Comparison of ENCODE assay signal across 10 cellular contexts in genomic region chr11:61149624-61150615, GRCh38. TPM values are rescaled to one million over a fixed set of nuclear protein-coding genes. Genes with fewer than 3 reads are reported as not detected.
DNase-seq lines count a peak whose midpoint lies in the region; ATAC-seq and TF ChIP-seq lines count a peak whose summit lies in the region.
"Had no signal": no experiment of that assay in that cellular context is flagged by ENCODE, and none has a peak within 500 bp of the region (broad histone marks: within the 10 kb centered on the region; RNA-seq: fewer than 3 reads in every experiment).

No MANE protein-coding gene starts in this region.

- WGBS in trophoblast cell (ENCODE audit: extremely low coverage, insufficient coverage, insufficient read length), result no CpG with 5 or more reads among the region's 13 CpGs

- no peak overlapping the region for H2BK12ac ChIP-seq in trophoblast cell (ENCODE audit: low read length)

- no peaks in the 10 kb centered on the region for H3K27me3 Mint-ChIP-seq in natural killer cell treated with Interleukin-12 subunit alpha and Interleukin-12 subunit beta and Interleukin-15 and Interleukin-18, amount 100 ng/mL, for 72 hours
- no peaks in the 10 kb centered on the region for H3K27me3 Mint-ChIP-seq in activated T-cell treated with anti-CD3 and anti-CD28 coated beads, Interleukin-2, amount 50 U/mL, for 4 hours (ENCODE audit: low read depth)
- H3K27me3 Mint-ChIP-seq in T-helper 17 cell, result no peaks in the 10 kb centered on the region

- H4K8ac ChIP-seq in trophoblast cell (ENCODE audit: low read depth, low read length), result peak overlapping the region; percentile 33

- H3K27me3 ChIP-seq in trophoblast cell (ENCODE audit: insufficient read depth, low read length), result no peaks in the 10 kb centered on the region

- H2BK5ac ChIP-seq in trophoblast cell (ENCODE audit: low read depth, low read length, poor library complexity), result peak overlapping the region; percentile 65

- ATAC-seq in natural killer cell treated with Interleukin-12 subunit alpha and Interleukin-12 subunit beta and Interleukin-15 and Interleukin-18, amount 100 ng/mL, for 72 hours, result no peak
- no peak for ATAC-seq in activated T-cell treated with anti-CD3 and anti-CD28 coated beads, Interleukin-2, amount 50 U/mL, for 4 hours
- no peak for ATAC-seq in T-helper 17 cell

- H3K4me1 Mint-ChIP-seq in natural killer cell treated with Interleukin-12 subunit alpha and Interleukin-12 subunit beta and Interleukin-15 and Interleukin-18, amount 100 ng/mL, for 72 hours (ENCODE audit: low read depth in 2 of 2), result peaks cover 3 to 6% of the 10 kb centered on the region in 2 donors
- peaks cover 4% of the 10 kb centered on the region for H3K4me1 Mint-ChIP-seq in activated T-cell treated with anti-CD3 and anti-CD28 coated beads, Interleukin-2, amount 50 U/mL, for 4 hours (ENCODE audit: low read depth)
- H3K4me1 Mint-ChIP-seq in T-helper 17 cell, result peaks cover 23% of the 10 kb centered on the region

- H3K9me3 ChIP-seq in trophoblast cell (ENCODE audit: insufficient read depth, low read depth, low read length), result no peaks in the 10 kb centered on the region
- peaks cover 3% of the 10 kb centered on the region for H3K9me3 ChIP-seq in T-helper 17 cell (ENCODE audit: control insufficient read depth, low read length, poor library complexity, severe bottlenecking)

- H3K27ac Mint-ChIP-seq in natural killer cell treated with Interleukin-12 subunit alpha and Interleukin-12 subunit beta and Interleukin-15 and Interleukin-18, amount 100 ng/mL, for 72 hours, result no peak overlapping the region
- no peak overlapping the region for H3K27ac Mint-ChIP-seq in T-helper 17 cell

- CTCF ChIA-PET in RWPE1 (lab: Yijun Ruan, JAX), result interaction anchor here (1.7 kb wide), 1 partner anchor 21 kb away, joined by 5 read pairs; no protein-coding TSS in a partner anchor

- H3K27ac ChIP-seq in RWPE1 (peak overlapping the region; percentile 47), trophoblast cell (ENCODE audit: low read depth, low read length) (peak overlapping the region; percentile 38)

- H3K18ac ChIP-seq in trophoblast cell (ENCODE audit: low read length), result peak overlapping the region; percentile 2

- H3K14ac ChIP-seq in trophoblast cell (ENCODE audit: low read length), result no peak overlapping the region

- H4K91ac ChIP-seq in trophoblast cell (ENCODE audit: low read depth, low read length), result peak overlapping the region; percentile 82

- no peak overlapping the region for H2AK5ac ChIP-seq in trophoblast cell (ENCODE audit: low read length)

- H3K36me3 Mint-ChIP-seq in natural killer cell treated with Interleukin-12 subunit alpha and Interleukin-12 subunit beta and Interleukin-15 and Interleukin-18, amount 100 ng/mL, for 72 hours, result peaks cover 11% of the 10 kb centered on the region
- peaks cover 17% of the 10 kb centered on the region for H3K36me3 Mint-ChIP-seq in activated T-cell treated with anti-CD3 and anti-CD28 coated beads, Interleukin-2, amount 50 U/mL, for 4 hours (ENCODE audit: insufficient read depth)
- peaks cover 8% of the 10 kb centered on the region for H3K36me3 Mint-ChIP-seq in T-helper 17 cell (ENCODE audit: low read depth)

- H3K79me2 ChIP-seq in trophoblast cell (ENCODE audit: control insufficient read depth, insufficient read depth, low read length, poor library complexity), result peaks cover 30% of the 10 kb centered on the region

- TF ChIP-seq CTCF in RWPE1 (conservative IDR thresholded peaks at IDR 0.05; ENCODE audit: low read depth) (no peak), fibroblast of the aortic adventitia (IDR thresholded peaks at IDR 0.05; ENCODE audit: insufficient read depth, low read length) (no peak)

- no peak overlapping the region for H3K4me3 ChIP-seq in fibroblast of the aortic adventitia (ENCODE audit: low read depth, low read length)
- H3K4me3 ChIP-seq in trophoblast cell (ENCODE audit: low read depth, low read length), result no peak overlapping the region

- peak; percentile 19 for DNase-seq in GF-D8 (lab: John Stamatoyannopoulos, UW)
- peak; percentile 45 for DNase-seq in RWPE1 (ENCODE audit: low spot score)
- DNase-seq in fibroblast of the aortic adventitia (ENCODE audit: low read depth), result peak; percentile 16
- DNase-seq in trophoblast cell, result peak; percentile 17 to 24
- no peak for DNase-seq in MV-4-11 (lab: John Stamatoyannopoulos, UW)
- DNase-seq in natural killer cell treated with Interleukin-12 subunit alpha and Interleukin-12 subunit beta and Interleukin-15 and Interleukin-18, amount 100 ng/mL, for 72 hours (ENCODE audit: low spot score), result no peak
- DNase-seq in activated T-cell treated with anti-CD3 and anti-CD28 coated beads, Interleukin-2, amount 50 U/mL, for 4 hours, result no peak
- no peak for DNase-seq in T-helper 17 cell
- DNase-seq: DMS 273 treated with DMSO at 0.1 percent for 48 hours, SHP77 treated with DMSO at 0.1 percent for 48 hours had no signal

- peak overlapping the region; percentile 57 for H2BK120ac ChIP-seq in trophoblast cell (ENCODE audit: insufficient read depth, low read length, poor library complexity)

- H2AFZ ChIP-seq in trophoblast cell (ENCODE audit: insufficient read depth, low read length, poor library complexity), result no peak overlapping the region

- peak overlapping the region; percentile 40 for H3K4me2 ChIP-seq in trophoblast cell (ENCODE audit: low read length)

- H3K9me3 Mint-ChIP-seq in natural killer cell treated with Interleukin-12 subunit alpha and Interleukin-12 subunit beta and Interleukin-15 and Interleukin-18, amount 100 ng/mL, for 72 hours, result peaks cover 5% of the 10 kb centered on the region
- H3K9me3 Mint-ChIP-seq in activated T-cell treated with anti-CD3 and anti-CD28 coated beads, Interleukin-2, amount 50 U/mL, for 4 hours, result peaks cover 11% of the 10 kb centered on the region

- H3K36me3 ChIP-seq in trophoblast cell (ENCODE audit: control insufficient read depth in 1 of 2, insufficient read depth in 2 of 2, low read length in 2 of 2), result peaks cover 2 to 7% of the 10 kb centered on the region in 2 experiments

- peaks cover 14% of the 10 kb centered on the region for H3K79me1 ChIP-seq in trophoblast cell (ENCODE audit: low read length)

- H3K4me3 Mint-ChIP-seq in natural killer cell treated with Interleukin-12 subunit alpha and Interleukin-12 subunit beta and Interleukin-15 and Interleukin-18, amount 100 ng/mL, for 72 hours, result no peak overlapping the region
- H3K4me3 Mint-ChIP-seq in activated T-cell treated with anti-CD3 and anti-CD28 coated beads, Interleukin-2, amount 50 U/mL, for 4 hours, result no peak overlapping the region
- H3K4me3 Mint-ChIP-seq in T-helper 17 cell, result no peak overlapping the region

- H4K12ac ChIP-seq in trophoblast cell (ENCODE audit: low read depth, low read length), result no peak overlapping the region

- no peak overlapping the region for H3K23ac ChIP-seq in trophoblast cell (ENCODE audit: low read length)

- H3K4me1 ChIP-seq in trophoblast cell (ENCODE audit: control insufficient read depth in 1 of 2, insufficient read depth in 2 of 2, low read length in 2 of 2), result peaks cover 41 to 45% of the 10 kb centered on the region in 2 experiments

- no peak overlapping the region for H3K4ac ChIP-seq in trophoblast cell (ENCODE audit: low read depth, low read length)

- POLR2A ChIA-PET in RWPE1 (lab: Yijun Ruan, JAX; ENCODE audit: low non-redundant PET), result no interaction called here

- no peak overlapping the region for H3K9ac ChIP-seq in trophoblast cell (ENCODE audit: low read length)

RNA-seq across cellular contexts. Expression of gene VPS37C, which starts 11.3 kb away (rescaled TPM):
- total RNA-seq in fibroblast of the aortic adventitia (ENCODE audit: low replicate concordance) (9.2 and 13.5 TPM in 2 replicates), T-helper 17 cell (1 to 10 TPM; 3.5 to 5.6 TPM)
- polyA plus RNA-seq in trophoblast cell (2013), result 26.9 and 27.6 TPM in 2 replicates
- 10 to 100 TPM in 1 of 2 donors, 1 to 10 TPM in 1; 9.7 to 13.3 TPM for total RNA-seq in natural killer cell treated with Interleukin-12 subunit alpha and Interleukin-12 subunit beta and Interleukin-15 and Interleukin-18, amount 100 ng/mL, for 72 hours
- total RNA-seq in activated T-cell treated with anti-CD3 and anti-CD28 coated beads, Interleukin-2, amount 50 U/mL, for 4 hours, result 10 to 100 TPM; 16.1 to 18.4 (median 17.0) TPM

RNA-seq across cellular contexts. Expression of gene CD5, which starts 47.6 kb away (rescaled TPM):
- total RNA-seq in fibroblast of the aortic adventitia (ENCODE audit: low replicate concordance) (not detected in 2 replicates), T-helper 17 cell (100 to 1,000 TPM; 310 to 362 TPM)
- polyA plus RNA-seq in trophoblast cell (2013), result 0.01 TPM in 1 of 2 replicates, not detected in the other
- total RNA-seq in natural killer cell treated with Interleukin-12 subunit alpha and Interleukin-12 subunit beta and Interleukin-15 and Interleukin-18, amount 100 ng/mL, for 72 hours, result 10 to 100 TPM in 1 of 2 donors, 1 to 10 TPM in 1; 2.7 to 16.5 TPM
- 100 to 1,000 TPM; 318 to 420 (median 359) TPM for total RNA-seq in activated T-cell treated with anti-CD3 and anti-CD28 coated beads, Interleukin-2, amount 50 U/mL, for 4 hours

RNA-seq across cellular contexts. Expression of gene PGA3, which starts 53.4 kb away (rescaled TPM):
- 0.18 TPM in 1 of 2 replicates, not detected in the other for total RNA-seq in fibroblast of the aortic adventitia (ENCODE audit: low replicate concordance)
- polyA plus RNA-seq in trophoblast cell (2013), result not detected in 2 replicates
- not detected for total RNA-seq in natural killer cell treated with Interleukin-12 subunit alpha and Interleukin-12 subunit beta and Interleukin-15 and Interleukin-18, amount 100 ng/mL, for 72 hours
- total RNA-seq in activated T-cell treated with anti-CD3 and anti-CD28 coated beads, Interleukin-2, amount 50 U/mL, for 4 hours, result not detected
- not detected for total RNA-seq in T-helper 17 cell

Comparison
In these comparisons a context has a peak if more than half of its experiments do, and no peak if none do; other contexts are left out.
1. DNase-seq: peak in GF-D8 (single experiment), RWPE1 (single experiment), fibroblast of the aortic adventitia (single experiment) and trophoblast cell (2 of 2); none in MV-4-11 (single experiment), natural killer cell treated with Interleukin-12 subunit alpha and Interleukin-12 subunit beta and Interleukin-15 and Interleukin-18, amount 100 ng/mL, for 72 hours (single experiment), activated T-cell treated with anti-CD3 and anti-CD28 coated beads, Interleukin-2, amount 50 U/mL, for 4 hours (single experiment) and T-helper 17 cell (0 of 3).
2. RNA of gene CD5, which starts 47.6 kb away (total RNA-seq): 310 to 362 TPM in T-helper 17 cell and 318 to 420 TPM in activated T-cell treated with anti-CD3 and anti-CD28 coated beads, Interleukin-2, amount 50 U/mL, for 4 hours; 2.7 to 16.5 TPM in natural killer cell treated with Interleukin-12 subunit alpha and Interleukin-12 subunit beta and Interleukin-15 and Interleukin-18, amount 100 ng/mL, for 72 hours and not detected in fibroblast of the aortic adventitia; every median in the first group is over 10 times any median in the second.